ENCODE assay signal across 8 cellular contexts in the genomic region with DNA sequence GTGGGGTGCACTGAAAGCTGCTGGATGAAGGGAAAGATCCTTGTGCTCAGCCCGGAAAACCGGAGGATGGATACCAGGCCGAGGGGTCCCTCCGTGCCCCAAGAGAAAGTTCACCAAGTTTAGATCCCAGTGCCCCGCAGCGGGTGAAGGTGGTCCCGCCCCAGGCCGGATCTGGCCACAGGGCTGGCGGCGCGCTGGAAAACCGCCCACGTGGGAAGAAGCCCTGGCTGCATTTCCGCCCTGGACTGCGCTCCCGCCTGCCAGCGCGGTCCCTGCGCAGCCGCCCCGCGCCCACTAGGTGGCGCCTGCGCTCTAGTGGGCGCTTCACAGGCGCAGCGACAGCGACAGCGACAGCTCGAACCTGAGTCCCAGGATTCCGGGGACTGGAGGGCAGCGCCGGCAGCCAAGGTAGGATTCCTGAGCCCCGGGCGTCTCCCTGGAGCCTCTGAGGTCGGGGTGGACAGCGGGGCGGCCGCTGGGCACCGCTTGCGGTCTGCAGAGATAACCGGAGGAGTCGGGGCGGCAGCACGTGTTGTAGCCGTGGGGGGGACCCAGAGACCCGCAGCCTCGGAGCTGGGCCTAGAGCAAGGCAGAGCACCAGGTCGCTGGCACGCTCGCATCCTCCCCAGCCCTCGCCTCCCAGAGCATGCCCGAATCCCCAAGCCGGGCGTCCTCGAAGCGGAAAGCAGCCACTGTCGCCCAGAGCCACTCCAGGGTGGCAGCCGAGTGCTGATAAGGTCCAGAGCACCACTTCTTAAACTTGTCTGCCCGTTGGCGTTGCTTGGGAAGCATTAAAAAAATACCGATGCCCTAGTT. TPM values are rescaled to one million over a fixed set of nuclear protein-coding genes. Genes with fewer than 3 reads are reported as not detected.
DNase-seq lines count a peak whose midpoint lies in the region; ATAC-seq and TF ChIP-seq lines count a peak whose summit lies in the region.

A gene with protein sequence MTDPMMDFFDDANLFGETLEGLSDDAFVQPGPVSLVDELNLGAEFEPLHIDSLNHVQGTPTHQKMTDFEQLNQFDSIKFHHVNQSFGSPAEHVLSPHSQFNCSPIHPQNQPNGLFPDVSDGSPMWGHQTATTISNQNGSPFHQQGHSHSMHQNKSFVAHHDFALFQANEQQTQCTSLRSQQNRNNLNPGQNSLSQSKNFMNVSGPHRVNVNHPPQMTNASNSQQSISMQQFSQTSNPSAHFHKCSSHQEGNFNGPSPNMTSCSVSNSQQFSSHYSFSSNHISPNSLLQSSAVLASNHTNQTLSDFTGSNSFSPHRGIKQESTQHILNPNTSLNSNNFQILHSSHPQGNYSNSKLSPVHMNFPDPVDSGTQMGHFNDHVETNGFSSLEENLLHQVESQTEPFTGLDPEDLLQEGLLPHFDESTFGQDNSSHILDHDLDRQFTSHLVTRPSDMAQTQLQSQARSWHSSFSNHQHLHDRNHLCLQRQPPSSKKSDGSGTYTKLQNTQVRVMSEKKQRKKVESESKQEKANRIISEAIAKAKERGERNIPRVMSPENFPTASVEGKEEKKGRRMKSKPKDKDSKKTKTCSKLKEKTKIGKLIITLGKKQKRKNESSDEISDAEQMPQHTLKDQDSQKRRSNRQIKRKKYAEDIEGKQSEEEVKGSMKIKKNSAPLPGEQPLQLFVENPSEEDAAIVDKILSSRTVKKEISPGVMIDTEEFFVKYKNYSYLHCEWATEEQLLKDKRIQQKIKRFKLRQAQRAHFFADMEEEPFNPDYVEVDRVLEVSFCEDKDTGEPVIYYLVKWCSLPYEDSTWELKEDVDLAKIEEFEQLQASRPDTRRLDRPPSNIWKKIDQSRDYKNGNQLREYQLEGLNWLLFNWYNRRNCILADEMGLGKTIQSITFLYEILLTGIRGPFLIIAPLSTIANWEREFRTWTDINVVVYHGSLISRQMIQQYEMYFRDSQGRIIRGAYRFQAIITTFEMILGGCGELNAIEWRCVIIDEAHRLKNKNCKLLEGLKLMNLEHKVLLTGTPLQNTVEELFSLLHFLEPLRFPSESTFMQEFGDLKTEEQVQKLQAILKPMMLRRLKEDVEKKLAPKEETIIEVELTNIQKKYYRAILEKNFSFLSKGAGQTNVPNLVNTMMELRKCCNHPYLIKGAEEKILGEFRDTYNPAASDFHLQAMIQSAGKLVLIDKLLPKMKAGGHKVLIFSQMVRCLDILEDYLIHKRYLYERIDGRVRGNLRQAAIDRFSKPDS (N-terminal part only) (plus strand): TSS at position 322 of the 816 bp plus-strand sequence. CDS start 101,099 bp downstream, outside the sequence.

- DNase-seq in EL (peak; percentile 85), GOT3 (lab: John Stamatoyannopoulos, UW) (peak; percentile 73), LNCaP clone FGC (ENCODE audit: low read depth) (peak; percentile 71), RWPE2 (ENCODE audit: low spot score) (peak; percentile 87), fibroblast of peridontal ligament (ENCODE audit: extremely low read depth) (peak; percentile 79)
- peak; percentile 69 for DNase-seq in activated T-helper 2 cell treated with anti-CD3 and anti-CD28 coated beads, Interferon-gamma antibody, Interleukin-2, Interleukin-4, amounts not matched to agents 10 μg/mL and 5 μg/mL and 100 μg/mL, durations not matched to agents 14 hours and 24 hours and 36 hours (ENCODE audit: low spot score)
- peak; percentile 85 for DNase-seq in natural killer cell treated with Interleukin-12 subunit alpha and Interleukin-12 subunit beta and Interleukin-15 and Interleukin-18, amount 100 ng/mL, for 72 hours (ENCODE audit: low spot score)
- peak; percentile 80 for DNase-seq in stimulated activated naive CD8-positive, alpha-beta T cell treated with anti-CD3 and anti-CD28 coated beads, Interleukin-15, Interleukin-2, amounts not matched to agents 100 U/mL and 50 U/mL, for 24 hours

- peak within 1 kb of the TSS; percentile 79 for H3K27ac Mint-ChIP-seq in activated T-helper 2 cell treated with anti-CD3 and anti-CD28 coated beads, Interferon-gamma antibody, Interleukin-2, Interleukin-4, amounts not matched to agents 10 μg/mL and 5 μg/mL and 100 μg/mL, durations not matched to agents 14 hours and 24 hours and 36 hours
- H3K27ac Mint-ChIP-seq in natural killer cell treated with Interleukin-12 subunit alpha and Interleukin-12 subunit beta and Interleukin-15 and Interleukin-18, amount 100 ng/mL, for 72 hours: peak within 1 kb of the TSS; percentile 83 to 86

- H3K27me3 ChIP-seq in RWPE2 (ENCODE audit: insufficient read depth, poor library complexity, severe bottlenecking): no peaks in the 10 kb centered on the region

- H3K36me3 ChIP-seq in RWPE2 (ENCODE audit: low read depth): no peaks in the 10 kb centered on the region

- peaks cover 45% of the 10 kb centered on the region for H3K4me1 Mint-ChIP-seq in activated T-helper 2 cell treated with anti-CD3 and anti-CD28 coated beads, Interferon-gamma antibody, Interleukin-2, Interleukin-4, amounts not matched to agents 10 μg/mL and 5 μg/mL and 100 μg/mL, durations not matched to agents 14 hours and 24 hours and 36 hours (ENCODE audit: low read depth)
- peaks cover 28 to 40% of the 10 kb centered on the region in 2 donors for H3K4me1 Mint-ChIP-seq in natural killer cell treated with Interleukin-12 subunit alpha and Interleukin-12 subunit beta and Interleukin-15 and Interleukin-18, amount 100 ng/mL, for 72 hours (ENCODE audit: low read depth in 2 of 2)

- peak; percentile 65 for ATAC-seq in RWPE2 (ENCODE audit: low read depth)
- ATAC-seq in natural killer cell treated with Interleukin-12 subunit alpha and Interleukin-12 subunit beta and Interleukin-15 and Interleukin-18, amount 100 ng/mL, for 72 hours: peak; percentile 94 to 95
- peak; percentile 93 for ATAC-seq in stimulated activated naive CD8-positive, alpha-beta T cell treated with anti-CD3 and anti-CD28 coated beads, Interleukin-15, Interleukin-2, amounts not matched to agents 100 U/mL and 50 U/mL, for 24 hours

- H3K27me3 Mint-ChIP-seq in activated T-helper 2 cell treated with anti-CD3 and anti-CD28 coated beads, Interferon-gamma antibody, Interleukin-2, Interleukin-4, amounts not matched to agents 10 μg/mL and 5 μg/mL and 100 μg/mL, durations not matched to agents 14 hours and 24 hours and 36 hours (ENCODE audit: low read depth): no peaks in the 10 kb centered on the region
- H3K27me3 Mint-ChIP-seq in natural killer cell treated with Interleukin-12 subunit alpha and Interleukin-12 subunit beta and Interleukin-15 and Interleukin-18, amount 100 ng/mL, for 72 hours: peaks cover 0 to 3% of the 10 kb centered on the region in 2 donors

- peak; percentile 99 for TF ChIP-seq CTCF in LNCaP clone FGC (IDR thresholded peaks at IDR 0.05; ENCODE audit: control insufficient read depth, extremely low read depth, insufficient read depth)
- peak; percentile 99 for TF ChIP-seq CTCF in RWPE2 (IDR thresholded peaks at IDR 0.05; ENCODE audit: poor library complexity, severe bottlenecking)

- H3K27ac ChIP-seq in RWPE2 (ENCODE audit: poor library complexity, severe bottlenecking): peak within 1 kb of the TSS; percentile 93

- H3K4me1 ChIP-seq in RWPE2 (ENCODE audit: insufficient read depth, poor library complexity, severe bottlenecking): peaks cover 21% of the 10 kb centered on the region

- H3K4me3 ChIP-seq in LNCaP clone FGC (ENCODE audit: low read depth, low read length) (peak within 1 kb of the TSS; percentile 78), RWPE2 (ENCODE audit: severe bottlenecking) (peak within 1 kb of the TSS; percentile 57)

- no peaks in the 10 kb centered on the region for H3K9me3 ChIP-seq in RWPE2 (ENCODE audit: severe bottlenecking)

- H3K4me3 Mint-ChIP-seq in activated T-helper 2 cell treated with anti-CD3 and anti-CD28 coated beads, Interferon-gamma antibody, Interleukin-2, Interleukin-4, amounts not matched to agents 10 μg/mL and 5 μg/mL and 100 μg/mL, durations not matched to agents 14 hours and 24 hours and 36 hours (ENCODE audit: low read depth): peak within 1 kb of the TSS; percentile 84
- H3K4me3 Mint-ChIP-seq in natural killer cell treated with Interleukin-12 subunit alpha and Interleukin-12 subunit beta and Interleukin-15 and Interleukin-18, amount 100 ng/mL, for 72 hours: peak within 1 kb of the TSS; percentile 99

- H3K36me3 Mint-ChIP-seq in activated T-helper 2 cell treated with anti-CD3 and anti-CD28 coated beads, Interferon-gamma antibody, Interleukin-2, Interleukin-4, amounts not matched to agents 10 μg/mL and 5 μg/mL and 100 μg/mL, durations not matched to agents 14 hours and 24 hours and 36 hours (ENCODE audit: low read depth): no peaks in the 10 kb centered on the region
- no peaks in the 10 kb centered on the region for H3K36me3 Mint-ChIP-seq in natural killer cell treated with Interleukin-12 subunit alpha and Interleukin-12 subunit beta and Interleukin-15 and Interleukin-18, amount 100 ng/mL, for 72 hours

- H3K9me3 Mint-ChIP-seq in activated T-helper 2 cell treated with anti-CD3 and anti-CD28 coated beads, Interferon-gamma antibody, Interleukin-2, Interleukin-4, amounts not matched to agents 10 μg/mL and 5 μg/mL and 100 μg/mL, durations not matched to agents 14 hours and 24 hours and 36 hours: no peaks in the 10 kb centered on the region
- no peaks in the 10 kb centered on the region for H3K9me3 Mint-ChIP-seq in natural killer cell treated with Interleukin-12 subunit alpha and Interleukin-12 subunit beta and Interleukin-15 and Interleukin-18, amount 100 ng/mL, for 72 hours

- intact Hi-C loops in activated T-helper 2 cell treated with anti-CD3 and anti-CD28 coated beads, Interferon-gamma antibody, Interleukin-2, Interleukin-4, amounts not matched to agents 10 μg/mL and 5 μg/mL and 100 μg/mL, durations not matched to agents 14 hours and 24 hours and 36 hours (cut with micrococcal nuclease): loop anchor here (1.0 to 10.0 kb wide), 8 partner anchors 44 to 650 kb away; a partner anchor contains a TSS

RNA-seq across cellular contexts. Expression of the gene that starts here (rescaled TPM):
- total RNA-seq in activated T-helper 2 cell treated with anti-CD3 and anti-CD28 coated beads, Interferon-gamma antibody, Interleukin-2, Interleukin-4, amounts not matched to agents 10 μg/mL and 5 μg/mL and 100 μg/mL, durations not matched to agents 14 hours and 24 hours and 36 hours: 25.0 and 27.1 TPM in 2 replicates
- total RNA-seq in natural killer cell treated with Interleukin-12 subunit alpha and Interleukin-12 subunit beta and Interleukin-15 and Interleukin-18, amount 100 ng/mL, for 72 hours: 10 to 100 TPM; 29.2 to 38.1 TPM

Comparison
In these comparisons a context has a peak if more than half of its experiments do, and no peak if none do; other contexts are left out.
1. Peak in every context shown above with its lines: DNase-seq, ATAC-seq, H3K4me3 ChIP-seq and H3K27ac ChIP-seq.